In genomic region chr1:180433873-180434272, GRCh38 we compare ENCODE assay signal across 25 cellular contexts.
"Had no signal": no experiment of that assay in that cellular context is flagged by ENCODE, and none has a peak within 500 bp of the region (broad histone marks: within the 10 kb centered on the region; RNA-seq: fewer than 3 reads in every experiment).

No MANE protein-coding gene starts in this region.

- H3K27ac ChIP-seq: brain microvascular endothelial cell, SK-N-MC, VCaP had no signal

- H3K27me3 ChIP-seq: brain microvascular endothelial cell had no signal

- H3K4me3 Mint-ChIP-seq: activated CD4-positive, alpha-beta memory T cell treated with anti-CD3 and anti-CD28 coated beads, Interleukin-2, amount 10 ng/mL, durations not matched to agents 7 days and 5 days; activated CD4-positive, alpha-beta T cell treated with anti-CD3 and anti-CD28 coated beads for 36 hours; activated naive CD4-positive, alpha-beta T cell treated with anti-CD3 and anti-CD28 coated beads for 36 hours; activated naive CD8-positive, alpha-beta T cell treated with anti-CD3 and anti-CD28 coated beads for 36 hours; activated T-helper 17 cell treated with anti-CD3 and anti-CD28 coated beads, Interleukin-2, amount 50 U/mL, for 72 hours; T-cell had no signal

- H3K36me3 ChIP-seq: brain microvascular endothelial cell had no signal

- DNase-seq: activated CD4-positive, alpha-beta memory T cell treated with anti-CD3 and anti-CD28 coated beads, Interleukin-2, amount 10 ng/mL, durations not matched to agents 7 days and 5 days; activated CD4-positive, alpha-beta T cell treated with anti-CD3 and anti-CD28 coated beads for 36 hours; activated CD4-positive, alpha-beta T cell treated with anti-CD3 and anti-CD28 coated beads, Interleukin-2, amount 50 U/mL, for 1 hour; activated gamma-delta T cell; activated naive CD4-positive, alpha-beta T cell treated with anti-CD3 and anti-CD28 coated beads for 36 hours; activated naive CD8-positive, alpha-beta T cell treated with anti-CD3 and anti-CD28 coated beads for 36 hours; activated T-cell treated with anti-CD3 and anti-CD28 coated beads for 4 hours; activated T-cell treated with anti-CD3 and anti-CD28 coated beads, Interleukin-2, amount 50 U/mL, for 48 hours; brain microvascular endothelial cell; caudate nucleus; Kasumi-1; NCI-H1048; NCI-H1417; NCI-H1694; NCI-H2029; NCI-H345; NCI-H510A; NCI-H526 treated with DMSO at 0.1 percent for 48 hours; NCI-H82; RPMI8226; T-cell had no signal

- H3K27ac Mint-ChIP-seq: activated CD4-positive, alpha-beta memory T cell treated with anti-CD3 and anti-CD28 coated beads, Interleukin-2, amount 10 ng/mL, durations not matched to agents 7 days and 5 days; activated CD4-positive, alpha-beta T cell treated with anti-CD3 and anti-CD28 coated beads for 36 hours; activated naive CD4-positive, alpha-beta T cell treated with anti-CD3 and anti-CD28 coated beads for 36 hours; activated naive CD8-positive, alpha-beta T cell treated with anti-CD3 and anti-CD28 coated beads for 36 hours; activated T-helper 17 cell treated with anti-CD3 and anti-CD28 coated beads, Interleukin-2, amount 50 U/mL, for 72 hours; T-cell had no signal

- ATAC-seq: activated CD4-positive, alpha-beta T cell treated with anti-CD3 and anti-CD28 coated beads for 36 hours; activated T-helper 17 cell treated with anti-CD3 and anti-CD28 coated beads, Interleukin-2, amount 50 U/mL, for 72 hours; Right ventricle myocardium inferior; T-cell had no signal

- H3K4me3 ChIP-seq: SK-N-MC had no signal

- H3K9me3 Mint-ChIP-seq: activated T-helper 17 cell treated with anti-CD3 and anti-CD28 coated beads, Interleukin-2, amount 50 U/mL, for 72 hours had no signal

- H3K27me3 Mint-ChIP-seq: activated CD4-positive, alpha-beta memory T cell treated with anti-CD3 and anti-CD28 coated beads, Interleukin-2, amount 10 ng/mL, durations not matched to agents 7 days and 5 days; activated CD4-positive, alpha-beta T cell treated with anti-CD3 and anti-CD28 coated beads for 36 hours; activated naive CD8-positive, alpha-beta T cell treated with anti-CD3 and anti-CD28 coated beads for 36 hours; activated T-helper 17 cell treated with anti-CD3 and anti-CD28 coated beads, Interleukin-2, amount 50 U/mL, for 72 hours; T-cell had no signal
